8 cellular contexts compared by ENCODE assay signal in the genomic region with DNA sequence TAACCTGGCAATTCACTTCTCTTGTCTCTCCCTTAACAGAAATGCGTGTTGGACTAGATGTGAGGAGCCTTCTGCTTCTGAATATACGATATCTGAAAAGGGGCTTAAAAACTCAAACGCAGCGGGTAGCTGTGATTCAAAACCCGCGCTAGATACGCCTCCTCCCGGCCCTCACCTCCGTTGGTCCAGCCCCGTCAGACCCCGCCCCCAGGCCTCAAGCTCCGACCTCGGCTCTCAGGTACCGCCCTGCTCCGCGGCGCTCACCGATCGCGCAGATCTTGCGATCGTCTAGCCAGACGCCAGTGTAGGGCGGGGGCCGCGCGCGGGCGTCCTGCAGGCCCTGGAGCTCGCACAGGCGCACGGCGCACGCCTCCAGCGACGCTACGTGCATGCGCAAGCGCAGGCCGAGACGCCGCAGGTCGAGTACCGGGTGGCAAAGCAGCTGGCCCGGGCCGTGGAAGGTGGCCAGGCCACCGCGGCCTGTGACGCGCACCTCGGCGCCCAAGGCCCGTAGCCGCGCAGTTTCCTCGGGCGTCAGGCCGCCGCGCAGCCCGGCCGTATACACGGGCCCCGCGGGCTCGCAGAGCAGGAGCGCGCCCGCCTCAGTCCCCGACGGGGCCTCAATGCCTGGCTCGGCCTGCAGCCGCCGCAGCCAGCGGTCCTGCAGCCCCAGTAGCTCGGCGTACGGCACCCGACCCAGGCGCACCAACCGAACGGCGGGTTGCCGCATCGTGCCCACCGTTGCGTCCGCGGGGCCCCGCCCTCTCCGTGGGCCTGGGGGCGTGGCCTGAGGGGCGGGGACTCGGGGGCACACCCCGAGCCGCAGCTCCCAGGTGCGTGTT. TPM values are rescaled to one million over a fixed set of nuclear protein-coding genes. Genes with fewer than 3 reads are reported as not detected.
DNase-seq lines count a peak whose midpoint lies in the region; ATAC-seq and TF ChIP-seq lines count a peak whose summit lies in the region.

LIPT2 (minus strand) TSS at position 751 of the 842 bp plus-strand sequence; CDS start at position 730, 21 bp downstream.

- peaks cover 16% of the 10 kb centered on the region for H3K4me1 Mint-ChIP-seq in activated T-helper 2 cell treated with anti-CD3 and anti-CD28 coated beads, Interferon-gamma antibody, Interleukin-2, Interleukin-4, amounts not matched to agents 10 μg/mL and 5 μg/mL and 100 μg/mL, durations not matched to agents 14 hours and 24 hours and 36 hours (ENCODE audit: low read depth)
- peaks cover 17% of the 10 kb centered on the region in 2 donors for H3K4me1 Mint-ChIP-seq in natural killer cell

- H3K4me3 Mint-ChIP-seq in activated T-helper 2 cell treated with anti-CD3 and anti-CD28 coated beads, Interferon-gamma antibody, Interleukin-2, Interleukin-4, amounts not matched to agents 10 μg/mL and 5 μg/mL and 100 μg/mL, durations not matched to agents 14 hours and 24 hours and 36 hours (ENCODE audit: low read depth), result peak within 1 kb of the TSS; percentile 85
- peak within 1 kb of the TSS; percentile 83 for H3K4me3 Mint-ChIP-seq in natural killer cell

- H3K36me3 Mint-ChIP-seq in activated T-helper 2 cell treated with anti-CD3 and anti-CD28 coated beads, Interferon-gamma antibody, Interleukin-2, Interleukin-4, amounts not matched to agents 10 μg/mL and 5 μg/mL and 100 μg/mL, durations not matched to agents 14 hours and 24 hours and 36 hours (ENCODE audit: low read depth), result no peaks in the 10 kb centered on the region
- H3K36me3 Mint-ChIP-seq in natural killer cell, result no peaks in the 10 kb centered on the region

- H3K27ac Mint-ChIP-seq in activated T-helper 2 cell treated with anti-CD3 and anti-CD28 coated beads, Interferon-gamma antibody, Interleukin-2, Interleukin-4, amounts not matched to agents 10 μg/mL and 5 μg/mL and 100 μg/mL, durations not matched to agents 14 hours and 24 hours and 36 hours, result peak within 1 kb of the TSS; percentile 78
- peak within 1 kb of the TSS; percentile 76 to 84 for H3K27ac Mint-ChIP-seq in natural killer cell

- DNase-seq in EH (ENCODE audit: low read depth), result peak; percentile 97
- DNase-seq in GOT3 (lab: John Stamatoyannopoulos, UW), result peak; percentile 66
- DNase-seq in LHCN-M2 (ENCODE audit: low read depth), result peak; percentile 97
- DNase-seq in RPMI8226, result peak; percentile 100
- peak; percentile 95 for DNase-seq in activated T-helper 2 cell treated with anti-CD3 and anti-CD28 coated beads, Interferon-gamma antibody, Interleukin-2, Interleukin-4, amounts not matched to agents 10 μg/mL and 5 μg/mL and 100 μg/mL, durations not matched to agents 14 hours and 24 hours and 36 hours (ENCODE audit: low spot score)
- peak; percentile 97 for DNase-seq in fibroblast of pulmonary artery (ENCODE audit: low read depth)
- DNase-seq in natural killer cell, result peak; percentile 94
- DNase-seq in stimulated activated naive CD4-positive, alpha-beta T cell (lab: John Stamatoyannopoulos, UW), result peak; percentile 93 to 96 (median 94)

- ATAC-seq in natural killer cell, result peak; percentile 95 to 99 (median 95)

- intact Hi-C loops in activated T-helper 2 cell treated with anti-CD3 and anti-CD28 coated beads, Interferon-gamma antibody, Interleukin-2, Interleukin-4, amounts not matched to agents 10 μg/mL and 5 μg/mL and 100 μg/mL, durations not matched to agents 14 hours and 24 hours and 36 hours (cut with micrococcal nuclease), result loop anchor here (1.0 to 5.0 kb wide), 4 partner anchors 95 to 321 kb away; partner anchors contain the start of genes C2CD3, PGM2L1, POLD3 and PPME1
- intact Hi-C loops in natural killer cell (cut with micrococcal nuclease), result loop anchor here (1.0 to 5.0 kb wide), 3 partner anchors 95 to 1324 kb away; partner anchors contain the start of genes PGM2L1, POLD3 and UVRAG

- H3K27me3 Mint-ChIP-seq in activated T-helper 2 cell treated with anti-CD3 and anti-CD28 coated beads, Interferon-gamma antibody, Interleukin-2, Interleukin-4, amounts not matched to agents 10 μg/mL and 5 μg/mL and 100 μg/mL, durations not matched to agents 14 hours and 24 hours and 36 hours (ENCODE audit: low read depth), result peaks cover 14% of the 10 kb centered on the region
- H3K27me3 Mint-ChIP-seq in natural killer cell (ENCODE audit: low read depth in 2 of 2), result no peaks in the 10 kb centered on the region

- no peak for TF ChIP-seq CTCF in fibroblast of pulmonary artery (IDR thresholded peaks at IDR 0.05; ENCODE audit: low read length, missing control alignments)
- TF ChIP-seq CTCF in natural killer cell (IDR thresholded peaks at IDR 0.05), result no peak

- H3K9me3 Mint-ChIP-seq in activated T-helper 2 cell treated with anti-CD3 and anti-CD28 coated beads, Interferon-gamma antibody, Interleukin-2, Interleukin-4, amounts not matched to agents 10 μg/mL and 5 μg/mL and 100 μg/mL, durations not matched to agents 14 hours and 24 hours and 36 hours, result no peaks in the 10 kb centered on the region
- peaks cover 0 to 2% of the 10 kb centered on the region in 2 donors for H3K9me3 Mint-ChIP-seq in natural killer cell

- H3K4me3 ChIP-seq in fibroblast of pulmonary artery (replicated peaks; ENCODE audit: low read depth, low read length), result peak within 1 kb of the TSS; percentile 62

RNA-seq across cellular contexts. Expression of gene LIPT2, which starts in this region (rescaled TPM):
- total RNA-seq in LHCN-M2 (2014; rRNA removed) (1.2 and 4.8 TPM in 2 replicates), natural killer cell (1 to 10 TPM in 2 of 3 donors, under 1 TPM in 1; 0.99 to 4.1 (median 3.1) TPM)
- 1.2 TPM for polyA plus RNA-seq in LHCN-M2 (2012)
- total RNA-seq in activated T-helper 2 cell treated with anti-CD3 and anti-CD28 coated beads, Interferon-gamma antibody, Interleukin-2, Interleukin-4, amounts not matched to agents 10 μg/mL and 5 μg/mL and 100 μg/mL, durations not matched to agents 14 hours and 24 hours and 36 hours, result 5.3 and 5.7 TPM in 2 replicates

Comparison
In these comparisons a context has a peak if more than half of its experiments do, and no peak if none do; other contexts are left out.
1. Peak in every context shown above with its lines: DNase-seq, ATAC-seq and H3K4me3 ChIP-seq.